2 cellular contexts compared by ENCODE assay signal in the genomic region with DNA sequence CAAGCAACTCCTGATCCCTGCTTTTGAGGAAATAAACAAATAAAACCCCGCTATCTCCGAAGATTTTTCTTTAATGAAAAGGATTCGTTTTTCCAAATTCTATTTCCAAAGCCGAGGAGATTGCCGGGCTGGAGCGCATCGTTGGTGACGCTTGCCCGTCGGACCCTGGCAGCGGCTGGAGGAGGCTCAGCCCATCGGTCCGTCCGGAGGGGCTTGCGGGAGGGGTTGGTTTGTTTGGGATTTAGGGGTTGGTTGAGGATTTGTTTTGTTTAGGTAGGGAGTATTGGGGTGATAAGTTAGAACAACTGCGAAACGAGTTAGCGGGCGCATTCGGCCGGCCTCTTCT.
A peak's percentile ranks its signal among the peaks of the same experiment; 100 is the strongest.
TF ChIP-seq lines count a peak whose summit lies in the region.

No MANE protein-coding gene starts in this region.

TF ChIP-seq in H1, 55 proteins besides CTCF, POLR2A, EP300 and RAD21:
- TF ChIP-seq RNF2 (IDR thresholded peaks at IDR 0.05; ENCODE audit: borderline replicate concordance, low read depth, low read length, missing control alignments, poor library complexity, severe bottlenecking) (peak; percentile 91), TAF7 (optimal IDR thresholded peaks at IDR 0.05; ENCODE audit: borderline replicate concordance, low read depth, low read length) (no peak)

TF ChIP-seq in SK-N-SH treated with all-trans-retinoic acid at 6 μM for 48 hours, 23 proteins besides CTCF, POLR2A, EP300 and RAD21:
- no peak for TF ChIP-seq BACH2 (CRISPR knock-in tag; IDR thresholded peaks at IDR 0.05; ENCODE audit: borderline replicate concordance)
- TF ChIP-seq SNAI2 (CRISPR knock-in tag; IDR thresholded peaks at IDR 0.05), result no peak
- TF ChIP-seq, protein P1, sequence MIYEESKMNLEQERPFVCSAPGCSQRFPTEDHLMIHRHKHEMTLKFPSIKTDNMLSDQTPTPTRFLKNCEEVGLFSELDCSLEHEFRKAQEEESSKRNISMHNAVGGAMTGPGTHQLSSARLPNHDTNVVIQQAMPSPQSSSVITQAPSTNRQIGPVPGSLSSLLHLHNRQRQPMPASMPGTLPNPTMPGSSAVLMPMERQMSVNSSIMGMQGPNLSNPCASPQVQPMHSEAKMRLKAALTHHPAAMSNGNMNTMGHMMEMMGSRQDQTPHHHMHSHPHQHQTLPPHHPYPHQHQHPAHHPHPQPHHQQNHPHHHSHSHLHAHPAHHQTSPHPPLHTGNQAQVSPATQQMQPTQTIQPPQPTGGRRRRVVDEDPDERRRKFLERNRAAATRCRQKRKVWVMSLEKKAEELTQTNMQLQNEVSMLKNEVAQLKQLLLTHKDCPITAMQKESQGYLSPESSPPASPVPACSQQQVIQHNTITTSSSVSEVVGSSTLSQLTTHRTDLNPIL (CRISPR knock-in tag; IDR thresholded peaks at IDR 0.05; ENCODE audit: low read depth), result no peak
- no peak for TF ChIP-seq OSR1 (CRISPR knock-in tag; IDR thresholded peaks at IDR 0.05)
- no peak for TF ChIP-seq GLIS3 (CRISPR knock-in tag; IDR thresholded peaks at IDR 0.05)
- TF ChIP-seq, protein P2, sequence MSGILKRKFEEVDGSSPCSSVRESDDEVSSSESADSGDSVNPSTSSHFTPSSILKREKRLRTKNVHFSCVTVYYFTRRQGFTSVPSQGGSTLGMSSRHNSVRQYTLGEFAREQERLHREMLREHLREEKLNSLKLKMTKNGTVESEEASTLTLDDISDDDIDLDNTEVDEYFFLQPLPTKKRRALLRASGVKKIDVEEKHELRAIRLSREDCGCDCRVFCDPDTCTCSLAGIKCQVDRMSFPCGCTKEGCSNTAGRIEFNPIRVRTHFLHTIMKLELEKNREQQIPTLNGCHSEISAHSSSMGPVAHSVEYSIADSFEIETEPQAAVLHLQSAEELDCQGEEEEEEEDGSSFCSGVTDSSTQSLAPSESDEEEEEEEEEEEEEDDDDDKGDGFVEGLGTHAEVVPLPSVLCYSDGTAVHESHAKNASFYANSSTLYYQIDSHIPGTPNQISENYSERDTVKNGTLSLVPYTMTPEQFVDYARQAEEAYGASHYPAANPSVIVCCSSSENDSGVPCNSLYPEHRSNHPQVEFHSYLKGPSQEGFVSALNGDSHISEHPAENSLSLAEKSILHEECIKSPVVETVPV (CRISPR knock-in tag; IDR thresholded peaks at IDR 0.05), result no peak
- no peak for TF ChIP-seq ZFP3 (CRISPR knock-in tag; IDR thresholded peaks at IDR 0.05)
- TF ChIP-seq ARNTL (CRISPR knock-in tag; IDR thresholded peaks at IDR 0.05; ENCODE audit: borderline replicate concordance, low read depth), result no peak
- TF ChIP-seq, protein P3, sequence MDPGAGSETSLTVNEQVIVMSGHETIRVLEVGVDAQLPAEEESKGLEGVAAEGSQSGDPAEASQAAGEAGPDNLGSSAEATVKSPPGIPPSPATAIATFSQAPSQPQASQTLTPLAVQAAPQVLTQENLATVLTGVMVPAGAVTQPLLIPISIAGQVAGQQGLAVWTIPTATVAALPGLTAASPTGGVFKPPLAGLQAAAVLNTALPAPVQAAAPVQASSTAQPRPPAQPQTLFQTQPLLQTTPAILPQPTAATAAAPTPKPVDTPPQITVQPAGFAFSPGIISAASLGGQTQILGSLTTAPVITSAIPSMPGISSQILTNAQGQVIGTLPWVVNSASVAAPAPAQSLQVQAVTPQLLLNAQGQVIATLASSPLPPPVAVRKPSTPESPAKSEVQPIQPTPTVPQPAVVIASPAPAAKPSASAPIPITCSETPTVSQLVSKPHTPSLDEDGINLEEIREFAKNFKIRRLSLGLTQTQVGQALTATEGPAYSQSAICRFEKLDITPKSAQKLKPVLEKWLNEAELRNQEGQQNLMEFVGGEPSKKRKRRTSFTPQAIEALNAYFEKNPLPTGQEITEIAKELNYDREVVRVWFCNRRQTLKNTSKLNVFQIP (CRISPR knock-in tag; IDR thresholded peaks at IDR 0.05; ENCODE audit: borderline replicate concordance, low read depth), result no peak
- TF ChIP-seq ZFP30 (CRISPR knock-in tag; IDR thresholded peaks at IDR 0.05), result no peak
- no peak for TF ChIP-seq ZC3H10 (CRISPR knock-in tag; IDR thresholded peaks at IDR 0.05)
- no peak for TF ChIP-seq ZNF565 (CRISPR knock-in tag; conservative IDR thresholded peaks at IDR 0.05; ENCODE audit: low read depth)
- no peak for TF ChIP-seq ESRRG (CRISPR knock-in tag; IDR thresholded peaks at IDR 0.05)
